10 cellular contexts compared by ENCODE assay signal in genomic region chr21:45012661-45013270, GRCh38.
DNase-seq lines count a peak whose midpoint lies in the region; ATAC-seq and TF ChIP-seq lines count a peak whose summit lies in the region.
"Had no signal": no experiment of that assay in that cellular context is flagged by ENCODE, and none has a peak within 500 bp of the region (broad histone marks: within the 10 kb centered on the region; RNA-seq: fewer than 3 reads in every experiment).

No MANE protein-coding gene starts in this region.

- H3K27ac ChIP-seq in GM23248 = peak overlapping the region; percentile 72
- peak overlapping the region; percentile 85 for H3K27ac ChIP-seq in PC-3 (ENCODE audit: low read length)
- peak overlapping the region; percentile 72 for H3K27ac ChIP-seq in neuronal stem cell (replicated peaks; ENCODE audit: low read length)

- peak overlapping the region; percentile 98 for H2BK12ac ChIP-seq in neuronal stem cell (ENCODE audit: low read length)

- H3K9me3 ChIP-seq in GM23248 (ENCODE audit: low read depth) (no peaks in the 10 kb centered on the region), PC-3 (ENCODE audit: low read length) (no peaks in the 10 kb centered on the region), neuronal stem cell (replicated peaks in 1 of 2; ENCODE audit: control insufficient read depth in 2 of 2, insufficient read depth in 1 of 2, low read depth in 1 of 2, low read length in 2 of 2) (peaks cover 1 to 3% of the 10 kb centered on the region in 2 donors)

- peak overlapping the region; percentile 71 for H2BK5ac ChIP-seq in neuronal stem cell (ENCODE audit: low read length)

- no peak overlapping the region for H4K8ac ChIP-seq in neuronal stem cell (ENCODE audit: low read depth, low read length)

- no peaks in the 10 kb centered on the region for H3K27me3 ChIP-seq in GM23248 (replicated peaks; ENCODE audit: insufficient read depth)
- H3K27me3 ChIP-seq in PC-3 (ENCODE audit: low read length) = no peaks in the 10 kb centered on the region
- peaks cover 0 to 26% (median 8%) of the 10 kb centered on the region in 3 experiments for H3K27me3 ChIP-seq in neuronal stem cell (ENCODE audit: control insufficient read depth in 3 of 3, insufficient read depth in 3 of 3, low read depth in 1 of 3, low read length in 3 of 3)

- ATAC-seq in PC-3 (peak; percentile 78), esophagus mucosa (peak; percentile 69), HG02678 (IDR thresholded peaks at IDR 0.05; ENCODE audit: unreplicated experiment) (no peak), HG02938 (IDR thresholded peaks at IDR 0.05; ENCODE audit: unreplicated experiment) (no peak)
- ATAC-seq in effector memory CD8-positive, alpha-beta T cell (replicated peaks) = no peak
- ATAC-seq: naive thymus-derived CD8-positive, alpha-beta T cell had no signal

- no peak for TF ChIP-seq CTCF in PC-3 (conservative IDR thresholded peaks at IDR 0.05; ENCODE audit: low read depth, low read length)

- 77 to 78% methylated on average over 10 of the region's 10 CpGs for WGBS in GM23248 (ENCODE audit: low coverage in 1 of 2, low lambda C conversion rate in 2 of 2, missing lambda C conversion rate in 2 of 2), 2 experiments
- no CpG with 5 or more reads among the region's 10 CpGs for WGBS in neuronal stem cell (ENCODE audit: extremely low coverage in 2 of 2, insufficient read length in 2 of 2, insufficient replicate concordance in 1 of 2), 2 donors

- BruUV-seq in PC-3 (replicated peaks; lab: Mats Ljungman, UMichigan) = TSS peak; percentile 90

- H3K4me3 Mint-ChIP-seq in effector memory CD8-positive, alpha-beta T cell = no peak overlapping the region
- H3K4me3 Mint-ChIP-seq: naive thymus-derived CD8-positive, alpha-beta T cell had no signal

- peak overlapping the region; percentile 94 for H3K18ac ChIP-seq in neuronal stem cell (ENCODE audit: low read length)

- peak overlapping the region; percentile 70 for H3K4ac ChIP-seq in neuronal stem cell (ENCODE audit: low read length)

- intact Hi-C loops in PC-3 (cut with micrococcal nuclease) = loop anchor here (1.0 to 5.0 kb wide), 3 partner anchors 11 to 115 kb away; partner anchors contain the start of gene ADARB1

- no peaks in the 10 kb centered on the region for H3K36me3 Mint-ChIP-seq in effector memory CD8-positive, alpha-beta T cell (ENCODE audit: insufficient read depth)

- H3K9me3 Mint-ChIP-seq in effector memory CD8-positive, alpha-beta T cell = no peaks in the 10 kb centered on the region
- H3K9me3 Mint-ChIP-seq: naive thymus-derived CD8-positive, alpha-beta T cell had no signal

- H3K23ac ChIP-seq in neuronal stem cell (ENCODE audit: low read depth, low read length, poor library complexity) = peak overlapping the region; percentile 40

- peak overlapping the region; percentile 97 for H2AK5ac ChIP-seq in neuronal stem cell (ENCODE audit: low read depth, low read length)

- no peak for DNase-seq in GM23248
- DNase-seq in PC-3 = no peak
- no peak for DNase-seq in neuronal stem cell (ENCODE audit: low spot score)
- DNase-seq in stimulated activated CD4-positive, alpha-beta T cell treated with anti-CD3 and anti-CD28 coated beads, Interleukin-1b, Interleukin-23, amount 100 ng/mL, for 48 hours = no peak
- no peak for DNase-seq in effector memory CD8-positive, alpha-beta T cell
- DNase-seq: activated CD8-positive, alpha-beta memory T cell treated with anti-CD3 and anti-CD28 coated beads for 24 hours had no signal

- CTCF ChIA-PET in PC-3 (lab: Charles Lee) = interaction anchor here (0.6 to 2.1 kb wide), 7 partner anchors 21 to 317 kb away, joined by 3 to 15 read pairs (median 5); no protein-coding TSS in a partner anchor

- no peaks in the 10 kb centered on the region for H3K79me2 ChIP-seq in GM23248 (ENCODE audit: insufficient read depth)
- H3K79me2 ChIP-seq in PC-3 (ENCODE audit: low read length) = no peaks in the 10 kb centered on the region

- H3K4me1 Mint-ChIP-seq in effector memory CD8-positive, alpha-beta T cell (ENCODE audit: low read depth in 2 of 2) = peaks cover 3 to 8% of the 10 kb centered on the region in 2 donors

- H3K9ac ChIP-seq in GM23248 (peak overlapping the region; percentile 36), PC-3 (ENCODE audit: low read length) (peak overlapping the region; percentile 54), neuronal stem cell (ENCODE audit: low read depth, low read length, poor library complexity) (no peak overlapping the region)

- peak overlapping the region; percentile 40; the same call in 1 of the 2 replicates for H3K4me3 ChIP-seq in GM23248
- H3K4me3 ChIP-seq in PC-3 (ENCODE audit: low read length) = peak overlapping the region; percentile 57
- H3K4me3 ChIP-seq in neuronal stem cell (ENCODE audit: low read length in 2 of 2) = no peak overlapping the region

- H3F3A ChIP-seq in GM23248 (ENCODE audit: insufficient read depth) (peaks cover 13% of the 10 kb centered on the region; the same call in 1 of the 2 replicates), PC-3 (ENCODE audit: low read length, unreplicated experiment) (no peaks in the 10 kb centered on the region)

- H2BK120ac ChIP-seq in neuronal stem cell (ENCODE audit: low read depth, low read length) = peak overlapping the region; percentile 81

- peaks cover 76 to 96% of the 10 kb centered on the region in 2 donors for H3K27me3 Mint-ChIP-seq in effector memory CD8-positive, alpha-beta T cell

- H4K20me1 ChIP-seq in GM23248 (ENCODE audit: insufficient read depth) (no peaks in the 10 kb centered on the region), PC-3 (ENCODE audit: low read length) (no peaks in the 10 kb centered on the region)

- peak overlapping the region; percentile 98 for H2BK15ac ChIP-seq in neuronal stem cell (ENCODE audit: low read length)

- POLR2A ChIA-PET in PC-3 (lab: Charles Lee; ENCODE audit: unreplicated experiment) = interaction anchor here (0.5 to 1.2 kb wide), 3 partner anchors 30 to 1054 kb away, joined by 3 to 5 read pairs (median 3); no protein-coding TSS in a partner anchor

- in situ Hi-C loops in GM23248 (cut with MboI) = no loop called here

- H3K4me1 ChIP-seq in GM23248 (ENCODE audit: insufficient read depth) (peaks cover 23% of the 10 kb centered on the region), PC-3 (ENCODE audit: insufficient read depth, low read length) (peaks cover 31% of the 10 kb centered on the region), neuronal stem cell (ENCODE audit: control insufficient read depth in 2 of 2, insufficient read depth in 1 of 2, low read depth in 1 of 2, low read length in 2 of 2) (peaks cover 28 to 35% of the 10 kb centered on the region in 2 donors)

- H3K4me2 ChIP-seq in GM23248 (ENCODE audit: unreplicated experiment) (peak overlapping the region; percentile 86), PC-3 (ENCODE audit: low read length) (peak overlapping the region; percentile 83), neuronal stem cell (ENCODE audit: insufficient read depth, low read length, poor library complexity, severe bottlenecking) (peak overlapping the region; percentile 55)

- H3K79me1 ChIP-seq in neuronal stem cell (ENCODE audit: low read depth, low read length) = no peaks in the 10 kb centered on the region

- no peak overlapping the region for H3K27ac Mint-ChIP-seq in effector memory CD8-positive, alpha-beta T cell

- peak overlapping the region; percentile 25 for H3K14ac ChIP-seq in neuronal stem cell (ENCODE audit: low read length)

- H4K91ac ChIP-seq in neuronal stem cell (ENCODE audit: low read depth, low read length, poor library complexity) = peak overlapping the region; percentile 62

- H3K36me3 ChIP-seq in GM23248 (ENCODE audit: low read depth) (no peaks in the 10 kb centered on the region), PC-3 (ENCODE audit: low read depth, low read length) (no peaks in the 10 kb centered on the region), neuronal stem cell (replicated peaks in 1 of 2; ENCODE audit: control insufficient read depth in 2 of 2, insufficient read depth in 2 of 2, low read length in 2 of 2) (no peaks in the 10 kb centered on the region)

- peak overlapping the region; percentile 58; the same call in 1 of the 2 replicates for H2AFZ ChIP-seq in GM23248
- H2AFZ ChIP-seq in PC-3 (ENCODE audit: low read length) = peak overlapping the region; percentile 68
- peak overlapping the region; percentile 75 for H2AFZ ChIP-seq in neuronal stem cell (ENCODE audit: low read length)

- no peaks in the 10 kb centered on the region for H3K9me2 ChIP-seq in GM23248 (ENCODE audit: insufficient read depth)
- H3K9me2 ChIP-seq in PC-3 (replicated peaks; ENCODE audit: low read length) = no peaks in the 10 kb centered on the region

Comparison
In these comparisons a context has a peak if more than half of its experiments do, and no peak if none do; other contexts are left out.
1. H3K4me3 ChIP-seq: peak in GM23248 (single experiment) and PC-3 (single experiment); none in neuronal stem cell (0 of 2).
2. ATAC-seq: peak in PC-3 (single experiment) and esophagus mucosa (single experiment); none in HG02678 (single experiment), effector memory CD8-positive, alpha-beta T cell (single experiment) and HG02938 (single experiment).
3. Peak in every context shown above with its lines, with median percentiles within 50 percentile points of each other: H2AFZ ChIP-seq, H3K27ac ChIP-seq and H3K4me2 ChIP-seq.